In genomic region chr11:73647459-73648100, GRCh38 we compare ENCODE assay signal across 8 cellular contexts. TPM values are rescaled to one million over a fixed set of nuclear protein-coding genes. Genes with fewer than 3 reads are reported as not detected.
DNase-seq lines count a peak whose midpoint lies in the region; ATAC-seq lines count a peak whose summit lies in the region.

No MANE protein-coding gene starts in this region.

- intact Hi-C loops in left ventricle myocardium superior (cut with micrococcal nuclease), result no loop called here

- no peaks in the 10 kb centered on the region for H3K9me3 ChIP-seq in T-helper 17 cell (ENCODE audit: control insufficient read depth, low read length, poor library complexity, severe bottlenecking)

- no peaks in the 10 kb centered on the region for H3K27me3 Mint-ChIP-seq in T-helper 17 cell

- peak overlapping the region; percentile 89 for H3K4me3 Mint-ChIP-seq in T-helper 17 cell

- DNase-seq in DMS114 treated with DMSO at 0.1 percent for 48 hours (lab: John Stamatoyannopoulos, UW; ENCODE audit: unreplicated experiment) (peak; percentile 69), HCEC 1CT (peak; percentile 30), NCI-H128 (lab: John Stamatoyannopoulos, UW; ENCODE audit: unreplicated experiment) (peak; percentile 93), T-helper 17 cell (peak; percentile 84 to 90 (median 85)), amniotic stem cell (lab: John Stamatoyannopoulos, UW) (peak; percentile 60), left ventricle myocardium superior (peak; percentile 92), putamen (ENCODE audit: low spot score) (peak; percentile 96), ureter (ENCODE audit: low spot score) (peak; percentile 92)

- ATAC-seq in T-helper 17 cell (peak; percentile 99), left ventricle myocardium superior (peak; percentile 99)

- no peaks in the 10 kb centered on the region for H3K36me3 Mint-ChIP-seq in T-helper 17 cell (ENCODE audit: low read depth)

- peaks cover 23% of the 10 kb centered on the region for H3K4me1 Mint-ChIP-seq in T-helper 17 cell

- H3K27ac Mint-ChIP-seq in T-helper 17 cell, result no peak overlapping the region

RNA-seq across cellular contexts. Expression of gene PLEKHB1, which starts 1.2 kb away (rescaled TPM):
- total RNA-seq in T-helper 17 cell (10 to 100 TPM; 26.5 to 33.8 TPM), left ventricle myocardium superior (6.1 TPM), ureter (10.8 TPM)

RNA-seq across cellular contexts. Expression of gene FAM168A, which starts 49.7 kb away (rescaled TPM):
- total RNA-seq in T-helper 17 cell, result 10 to 100 TPM; 21.1 to 22.2 TPM
- 30.6 TPM for total RNA-seq in left ventricle myocardium superior
- total RNA-seq in ureter, result 29.7 TPM

Comparison
In these comparisons a context has a peak if more than half of its experiments do, and no peak if none do; other contexts are left out.
1. Peak in every context shown above with its lines: DNase-seq and ATAC-seq.
2. DNase-seq: peak in every context shown above with its lines; median percentile 96 in putamen; 93 in NCI-H128; 92 in left ventricle myocardium superior; 92 in ureter; 85 in T-helper 17 cell; 69 in DMS114 treated with DMSO at 0.1 percent for 48 hours; 60 in amniotic stem cell; 30 in HCEC 1CT.